11 cellular contexts compared by ENCODE assay signal in genomic region chr1:12179638-12180121, GRCh38.
DNase-seq lines count a peak whose midpoint lies in the region; ATAC-seq and TF ChIP-seq lines count a peak whose summit lies in the region.
"Had no signal": no experiment of that assay in that cellular context is flagged by ENCODE, and none has a peak within 500 bp of the region (broad histone marks: within the 10 kb centered on the region; RNA-seq: fewer than 3 reads in every experiment).

No MANE protein-coding gene starts in this region.

- H4K20me1 ChIP-seq in BLaER1 treated with 17β-estradiol and CSF1 and Interleukin-3, amounts not matched to agents 10 nM and 100 nM: peaks cover 4 to 97% (median 18%) of the 10 kb centered on the region in 11 experiments; a peak in 17 of 22 replicates

- peak overlapping the region; percentile 88 to 100 (median 96) for H3K4me2 ChIP-seq in BLaER1 treated with 17β-estradiol and CSF1 and Interleukin-3, amounts not matched to agents 10 nM and 100 nM

- no peak for TF ChIP-seq CTCF in neutrophil (IDR thresholded peaks at IDR 0.05)

- no peaks in the 10 kb centered on the region for H3K9me3 Mint-ChIP-seq in effector memory CD8-positive, alpha-beta T cell
- H3K9me3 Mint-ChIP-seq: nephron had no signal

- H3K27me3 Mint-ChIP-seq in effector memory CD8-positive, alpha-beta T cell: no peaks in the 10 kb centered on the region

- H3K4me3 ChIP-seq in BLaER1 treated with 17β-estradiol and CSF1 and Interleukin-3, amounts not matched to agents 10 nM and 100 nM: peak overlapping the region; percentile 25 to 58 (median 42); a peak in 14 of 20 replicates
- peak overlapping the region; percentile 54 to 66 for H3K4me3 ChIP-seq in neutrophil (ENCODE audit: low read depth in 1 of 2, low read length in 1 of 2)

- H3K36me3 Mint-ChIP-seq in effector memory CD8-positive, alpha-beta T cell (ENCODE audit: insufficient read depth): peaks cover 77% of the 10 kb centered on the region

- H3K27ac Mint-ChIP-seq in effector memory CD8-positive, alpha-beta T cell: peak overlapping the region; percentile 99
- H3K27ac Mint-ChIP-seq: nephron had no signal

- peak overlapping the region; percentile 61 to 76 (median 69); a peak in 21 of 22 replicates for H3K9ac ChIP-seq in BLaER1 treated with 17β-estradiol and CSF1 and Interleukin-3, amounts not matched to agents 10 nM and 100 nM

- H3K27me3 ChIP-seq in BLaER1 treated with 17β-estradiol and CSF1 and Interleukin-3, amounts not matched to agents 10 nM and 100 nM: no peaks in the 10 kb centered on the region
- no peaks in the 10 kb centered on the region for H3K27me3 ChIP-seq in neutrophil

- H3K36me3 ChIP-seq in BLaER1 treated with 17β-estradiol and CSF1 and Interleukin-3, amounts not matched to agents 10 nM and 100 nM: peaks cover 0 to 88% (median 0%) of the 10 kb centered on the region in 11 experiments; a peak in 8 of 22 replicates
- H3K36me3 ChIP-seq in KOPT-K1 (ENCODE audit: insufficient read depth, low read length): no peaks in the 10 kb centered on the region
- peaks cover 50% of the 10 kb centered on the region for H3K36me3 ChIP-seq in neutrophil

- H3K27ac ChIP-seq in BLaER1 treated with 17β-estradiol and CSF1 and Interleukin-3, amounts not matched to agents 10 nM and 100 nM: peak overlapping the region; percentile 68 to 81 (median 77)
- H3K27ac ChIP-seq in KOPT-K1 (ENCODE audit: low read depth, low read length, poor library complexity, severe bottlenecking) (peak overlapping the region; percentile 47), neutrophil (peak overlapping the region; percentile 97)

- peaks cover 70 to 98% (median 96%) of the 10 kb centered on the region in 10 experiments for H3K4me1 ChIP-seq in BLaER1 treated with 17β-estradiol and CSF1 and Interleukin-3, amounts not matched to agents 10 nM and 100 nM
- H3K4me1 ChIP-seq in neutrophil (ENCODE audit: control insufficient read depth in 1 of 2, insufficient read depth in 1 of 2, low read depth in 1 of 2, low read length in 1 of 2): peaks cover 100% of the 10 kb centered on the region in 2 experiments

- peaks cover 76 to 79% of the 10 kb centered on the region in 2 donors for H3K4me1 Mint-ChIP-seq in effector memory CD8-positive, alpha-beta T cell (ENCODE audit: low read depth in 2 of 2)

- ATAC-seq in effector memory CD8-positive, alpha-beta T cell (replicated peaks): no peak
- no peak for ATAC-seq in HG03460 (IDR thresholded peaks at IDR 0.05; ENCODE audit: unreplicated experiment)
- no peak for ATAC-seq in HG02759 (IDR thresholded peaks at IDR 0.05; ENCODE audit: unreplicated experiment)
- ATAC-seq in GM18870 (IDR thresholded peaks at IDR 0.05; ENCODE audit: unreplicated experiment): no peak

- no peaks in the 10 kb centered on the region for H3K9me3 ChIP-seq in BLaER1 treated with 17β-estradiol and CSF1 and Interleukin-3, amounts not matched to agents 10 nM and 100 nM (replicated peaks in 1 of 11)
- H3K9me3 ChIP-seq in KOPT-K1 (ENCODE audit: insufficient read depth, low read length, poor library complexity, severe bottlenecking): no peaks in the 10 kb centered on the region
- no peaks in the 10 kb centered on the region for H3K9me3 ChIP-seq in neutrophil

- no peak for DNase-seq in effector memory CD8-positive, alpha-beta T cell
- no peak for DNase-seq in COLO668 (lab: John Stamatoyannopoulos, UW; ENCODE audit: unreplicated experiment)
- DNase-seq: NCI-H510A, SHP77 had no signal

- H3K4me3 Mint-ChIP-seq in effector memory CD8-positive, alpha-beta T cell: peak overlapping the region; percentile 88 to 99
- H3K4me3 Mint-ChIP-seq: nephron had no signal

Comparison
In these comparisons a context has a peak if more than half of its experiments do, and no peak if none do; other contexts are left out.
1. H3K27ac ChIP-seq: peak in every context shown above with its lines; median percentile 97 in neutrophil; 77 in BLaER1 treated with 17β-estradiol and CSF1 and Interleukin-3, amounts not matched to agents 10 nM and 100 nM; 47 in KOPT-K1.